In the genomic region with DNA sequence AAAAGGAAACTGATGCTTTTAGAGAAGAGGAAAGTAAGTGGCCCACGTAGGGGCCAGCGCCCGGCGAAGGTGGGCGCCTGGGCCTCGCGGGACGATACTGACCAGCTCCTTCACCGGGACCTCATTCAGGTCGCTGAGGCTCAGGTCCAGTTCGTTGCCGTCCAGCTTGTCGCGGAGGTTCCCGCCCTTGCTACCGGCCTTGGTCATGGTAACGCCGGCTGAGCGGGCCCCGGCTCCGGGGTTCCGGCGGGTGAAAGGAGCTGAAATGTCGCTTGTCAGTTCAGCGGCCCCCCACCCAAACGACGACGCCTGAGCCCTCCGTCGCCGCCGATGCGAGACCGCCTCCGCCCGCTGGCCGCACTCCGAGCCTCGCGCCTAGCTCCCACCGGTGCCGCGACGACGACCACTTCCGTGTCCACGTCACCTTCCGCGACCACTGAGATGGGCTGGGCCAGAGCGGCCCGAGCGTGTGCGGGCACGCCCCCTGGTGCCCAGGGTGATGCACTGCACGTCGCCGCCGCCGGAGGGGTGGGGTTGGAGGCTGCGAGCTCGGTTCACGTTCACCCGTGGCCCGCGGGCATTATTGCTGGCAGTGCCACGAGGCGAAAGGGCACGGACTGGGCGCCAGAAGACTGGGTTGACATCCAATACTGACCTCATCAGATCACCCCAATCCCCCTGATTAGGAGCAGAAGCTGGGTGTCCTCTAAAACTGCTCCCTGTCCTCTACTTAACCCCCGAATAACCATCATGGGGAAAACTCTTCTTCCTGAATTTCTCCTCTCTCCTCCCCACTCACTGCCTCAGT, we compare ENCODE assay signal across 8 cellular contexts. TPM values are rescaled to one million over a fixed set of nuclear protein-coding genes. Genes with fewer than 3 reads are reported as not detected.
DNase-seq lines count a peak whose midpoint lies in the region; ATAC-seq and TF ChIP-seq lines count a peak whose summit lies in the region.

A gene (minus strand): TSS at position 413 of the 808 bp plus-strand sequence. CDS start 206 bp downstream, at position 207.

- H2AFZ ChIP-seq in Karpas-422 (ENCODE audit: low read length) = peak within 1 kb of the TSS; percentile 93

- peak within 1 kb of the TSS; percentile 96 to 98 (median 97) for H3K4me3 Mint-ChIP-seq in nephron

- peak within 1 kb of the TSS; percentile 95 for H3K9ac ChIP-seq in Karpas-422 (ENCODE audit: low read length)

- peaks cover 2% of the 10 kb centered on the region for H3K9me3 Mint-ChIP-seq in nephron

- H3K9me2 ChIP-seq in Karpas-422 (replicated peaks; ENCODE audit: insufficient read depth, low read length) = peaks cover 3% of the 10 kb centered on the region; the same call in 1 of the 2 replicates

- H3K79me2 ChIP-seq in Karpas-422 (ENCODE audit: low read length) = peaks cover 49% of the 10 kb centered on the region

- H4K20me1 ChIP-seq in Karpas-422 (ENCODE audit: insufficient read depth, low read depth, low read length) = peaks cover 24% of the 10 kb centered on the region

- DNase-seq in EL = peak; percentile 83
- peak; percentile 94 for DNase-seq in Karpas-422
- DNase-seq in RWPE1 (ENCODE audit: low spot score) = peak; percentile 86
- DNase-seq in activated T-helper 9 cell treated with anti-CD3 and anti-CD28 coated beads, Interleukin-2, amount 50 U/mL, for 16 hours (ENCODE audit: low read depth) = peak; percentile 89
- DNase-seq in fibroblast of pulmonary artery (ENCODE audit: low read depth) = peak; percentile 83
- DNase-seq in stimulated activated naive CD8-positive, alpha-beta T cell treated with anti-CD3 and anti-CD28 coated beads, Interleukin-15, Interleukin-2, amounts not matched to agents 100 U/mL and 50 U/mL, for 24 hours = peak; percentile 96

- peaks cover 31% of the 10 kb centered on the region for H3K4me1 ChIP-seq in Karpas-422 (ENCODE audit: low read length)

- peaks cover 26% of the 10 kb centered on the region for H3K36me3 Mint-ChIP-seq in nephron (ENCODE audit: low read depth)

- H3K27ac ChIP-seq in Karpas-422 (ENCODE audit: low read length) (peak within 1 kb of the TSS; percentile 24; the same call in 1 of the 2 replicates), RWPE1 (peak within 1 kb of the TSS; percentile 86)

- peak within 1 kb of the TSS; percentile 65 to 78 (median 67) for H3K27ac Mint-ChIP-seq in nephron

- POLR2A ChIA-PET in RWPE1 (lab: Yijun Ruan, JAX; ENCODE audit: low non-redundant PET) = interaction anchor here (0.6 to 1.3 kb wide), 4 partner anchors 9 to 124 kb away, joined by 3 to 5 read pairs (median 4); a partner anchor contains a TSS

- ATAC-seq in GM21825 (IDR thresholded peaks at IDR 0.05; ENCODE audit: unreplicated experiment) = peak; percentile 95
- peak; percentile 98 for ATAC-seq in stimulated activated naive CD8-positive, alpha-beta T cell treated with anti-CD3 and anti-CD28 coated beads, Interleukin-15, Interleukin-2, amounts not matched to agents 100 U/mL and 50 U/mL, for 24 hours

- peaks cover 35% of the 10 kb centered on the region for H3K36me3 ChIP-seq in Karpas-422 (ENCODE audit: insufficient read depth, low read length)

- peaks cover 17% of the 10 kb centered on the region for H3K4me1 Mint-ChIP-seq in nephron

- CTCF ChIA-PET in RWPE1 (lab: Yijun Ruan, JAX) = interaction anchor here (0.6 to 2.3 kb wide), 24 partner anchors 9 to 297 kb away, joined by 3 to 18 read pairs (median 5); a partner anchor contains a TSS

- H3K9me3 ChIP-seq in Karpas-422 (ENCODE audit: low read length) = no peaks in the 10 kb centered on the region

- H3K27me3 ChIP-seq in Karpas-422 (ENCODE audit: low read length) = no peaks in the 10 kb centered on the region

- H3K4me3 ChIP-seq in Karpas-422 (ENCODE audit: low read length) (peak within 1 kb of the TSS; percentile 95), fibroblast of pulmonary artery (replicated peaks; ENCODE audit: low read depth, low read length) (peak within 1 kb of the TSS; percentile 99)

- peak within 1 kb of the TSS; percentile 100 for H3K4me2 ChIP-seq in Karpas-422 (ENCODE audit: low read depth, low read length, poor library complexity, severe bottlenecking)

- TF ChIP-seq CTCF in RWPE1 (conservative IDR thresholded peaks at IDR 0.05; ENCODE audit: low read depth) (peak; percentile 99), fibroblast of pulmonary artery (IDR thresholded peaks at IDR 0.05; ENCODE audit: low read length, missing control alignments) (peak; percentile 82), nephron (IDR thresholded peaks at IDR 0.05; ENCODE audit: unreplicated experiment in 3 of 3) (peak; percentile 98 to 99 (median 99))

- H3K27me3 Mint-ChIP-seq in nephron (ENCODE audit: low read depth) = no peaks in the 10 kb centered on the region

RNA-seq across cellular contexts. Expression of the gene that starts here (rescaled TPM):
- 53.3 and 68.0 TPM in 2 replicates for total RNA-seq in Karpas-422 (2014; rRNA removed; shearing (Covaris generic); ENCODE audit: low replicate concordance)

Comparison
In these comparisons a context has a peak if more than half of its experiments do, and no peak if none do; other contexts are left out.
1. Peak in every context shown above with its lines: DNase-seq, ATAC-seq, H3K4me3 ChIP-seq and H3K27ac ChIP-seq.